In the genomic region with DNA sequence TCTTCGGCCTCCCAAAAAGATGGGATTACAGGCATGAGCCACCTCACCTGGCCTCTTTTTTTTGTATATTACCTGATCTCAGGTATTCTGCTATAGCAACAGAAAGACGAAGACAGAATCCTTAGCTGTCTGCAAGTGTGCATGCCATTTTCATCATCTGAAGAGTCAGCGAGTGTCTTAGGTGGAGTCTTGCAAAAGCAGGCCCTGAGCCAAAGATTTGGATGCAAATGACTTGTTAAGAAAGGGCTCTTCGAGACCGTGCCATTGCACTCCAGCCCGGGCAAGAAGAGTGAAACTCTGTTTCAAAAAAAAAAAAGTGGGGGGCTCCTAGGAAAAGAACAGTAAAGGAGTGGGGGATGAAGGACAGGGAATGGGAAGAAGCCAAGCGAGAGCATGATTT, we compare ENCODE assay signal across 1 cellular context.
TF ChIP-seq lines count a peak whose summit lies in the region.

No MANE protein-coding gene starts in this region.

TF ChIP-seq in GM12878, 131 proteins besides CTCF, POLR2A, EP300 and RAD21:
- no peak for TF ChIP-seq POLR2AphosphoS2 (IDR thresholded peaks at IDR 0.05; ENCODE audit: low read depth, low read length)
- TF ChIP-seq TARDBP (IDR thresholded peaks at IDR 0.05; ENCODE audit: borderline replicate concordance) = no peak
- TF ChIP-seq MTA2 (IDR thresholded peaks at IDR 0.05; ENCODE audit: low read depth) = no peak
- 0 out of 2 replicates have a peak, but pooled peaks have one; percentile 7 for TF ChIP-seq MTA3 (IDR thresholded peaks at IDR 0.05; ENCODE audit: borderline replicate concordance, low read length)
- TF ChIP-seq, protein P1, sequence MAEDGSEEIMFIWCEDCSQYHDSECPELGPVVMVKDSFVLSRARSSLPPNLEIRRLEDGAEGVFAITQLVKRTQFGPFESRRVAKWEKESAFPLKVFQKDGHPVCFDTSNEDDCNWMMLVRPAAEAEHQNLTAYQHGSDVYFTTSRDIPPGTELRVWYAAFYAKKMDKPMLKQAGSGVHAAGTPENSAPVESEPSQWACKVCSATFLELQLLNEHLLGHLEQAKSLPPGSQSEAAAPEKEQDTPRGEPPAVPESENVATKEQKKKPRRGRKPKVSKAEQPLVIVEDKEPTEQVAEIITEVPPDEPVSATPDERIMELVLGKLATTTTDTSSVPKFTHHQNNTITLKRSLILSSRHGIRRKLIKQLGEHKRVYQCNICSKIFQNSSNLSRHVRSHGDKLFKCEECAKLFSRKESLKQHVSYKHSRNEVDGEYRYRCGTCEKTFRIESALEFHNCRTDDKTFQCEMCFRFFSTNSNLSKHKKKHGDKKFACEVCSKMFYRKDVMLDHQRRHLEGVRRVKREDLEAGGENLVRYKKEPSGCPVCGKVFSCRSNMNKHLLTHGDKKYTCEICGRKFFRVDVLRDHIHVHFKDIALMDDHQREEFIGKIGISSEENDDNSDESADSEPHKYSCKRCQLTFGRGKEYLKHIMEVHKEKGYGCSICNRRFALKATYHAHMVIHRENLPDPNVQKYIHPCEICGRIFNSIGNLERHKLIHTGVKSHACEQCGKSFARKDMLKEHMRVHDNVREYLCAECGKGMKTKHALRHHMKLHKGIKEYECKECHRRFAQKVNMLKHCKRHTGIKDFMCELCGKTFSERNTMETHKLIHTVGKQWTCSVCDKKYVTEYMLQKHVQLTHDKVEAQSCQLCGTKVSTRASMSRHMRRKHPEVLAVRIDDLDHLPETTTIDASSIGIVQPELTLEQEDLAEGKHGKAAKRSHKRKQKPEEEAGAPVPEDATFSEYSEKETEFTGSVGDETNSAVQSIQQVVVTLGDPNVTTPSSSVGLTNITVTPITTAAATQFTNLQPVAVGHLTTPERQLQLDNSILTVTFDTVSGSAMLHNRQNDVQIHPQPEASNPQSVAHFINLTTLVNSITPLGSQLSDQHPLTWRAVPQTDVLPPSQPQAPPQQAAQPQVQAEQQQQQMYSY (CRISPR knock-in tag; IDR thresholded peaks at IDR 0.05) = 0 out of 2 replicates have a peak, but pooled peaks have one; percentile 12
